1 cellular context compared by ENCODE assay signal in the genomic region with DNA sequence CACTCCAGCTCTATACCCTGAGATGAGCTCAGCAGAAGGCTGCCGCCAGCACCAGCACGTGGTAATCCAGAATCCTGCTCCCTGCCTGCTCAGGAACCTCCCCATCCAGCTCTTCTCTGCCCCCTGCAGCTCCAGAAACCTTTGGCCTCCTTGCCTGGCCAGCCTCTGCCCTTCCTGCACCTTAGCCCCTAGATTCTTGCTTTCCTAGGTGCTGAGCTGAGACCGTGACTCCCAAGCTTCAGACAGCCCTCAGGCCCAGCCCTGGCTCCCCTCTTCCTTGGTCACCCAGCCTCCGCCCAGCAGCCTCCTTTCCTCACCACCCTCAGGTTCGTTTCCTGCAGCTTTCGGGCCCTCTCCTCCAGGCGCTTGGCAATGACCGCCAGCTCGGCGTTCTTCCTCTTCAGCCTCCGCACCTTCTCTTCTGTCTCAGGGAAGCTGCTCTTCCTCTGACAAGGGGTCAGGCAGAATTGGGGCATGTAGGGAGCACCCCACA.
TF ChIP-seq lines count a peak whose summit lies in the region.

No MANE protein-coding gene starts in this region.

TF ChIP-seq in HCT116, 20 proteins besides CTCF, POLR2A, EP300 and RAD21:
- no peak for TF ChIP-seq JUND (IDR thresholded peaks at IDR 0.05)
- TF ChIP-seq REST (IDR thresholded peaks at IDR 0.05; ENCODE audit: low read depth), result no peak
- no peak for TF ChIP-seq EZH2phosphoT487 (IDR thresholded peaks at IDR 0.05; ENCODE audit: borderline replicate concordance)
- TF ChIP-seq CBX3 (IDR thresholded peaks at IDR 0.05; ENCODE audit: low read depth), result no peak
- no peak for TF ChIP-seq ELF1 (IDR thresholded peaks at IDR 0.05; ENCODE audit: borderline replicate concordance, low read depth)
- TF ChIP-seq TCF7L2 (IDR thresholded peaks at IDR 0.05; ENCODE audit: borderline replicate concordance, extremely low read depth, insufficient read depth, insufficient read length), result peak; percentile 13
